Comparison of ENCODE assay signal across 13 cellular contexts in the genomic region with DNA sequence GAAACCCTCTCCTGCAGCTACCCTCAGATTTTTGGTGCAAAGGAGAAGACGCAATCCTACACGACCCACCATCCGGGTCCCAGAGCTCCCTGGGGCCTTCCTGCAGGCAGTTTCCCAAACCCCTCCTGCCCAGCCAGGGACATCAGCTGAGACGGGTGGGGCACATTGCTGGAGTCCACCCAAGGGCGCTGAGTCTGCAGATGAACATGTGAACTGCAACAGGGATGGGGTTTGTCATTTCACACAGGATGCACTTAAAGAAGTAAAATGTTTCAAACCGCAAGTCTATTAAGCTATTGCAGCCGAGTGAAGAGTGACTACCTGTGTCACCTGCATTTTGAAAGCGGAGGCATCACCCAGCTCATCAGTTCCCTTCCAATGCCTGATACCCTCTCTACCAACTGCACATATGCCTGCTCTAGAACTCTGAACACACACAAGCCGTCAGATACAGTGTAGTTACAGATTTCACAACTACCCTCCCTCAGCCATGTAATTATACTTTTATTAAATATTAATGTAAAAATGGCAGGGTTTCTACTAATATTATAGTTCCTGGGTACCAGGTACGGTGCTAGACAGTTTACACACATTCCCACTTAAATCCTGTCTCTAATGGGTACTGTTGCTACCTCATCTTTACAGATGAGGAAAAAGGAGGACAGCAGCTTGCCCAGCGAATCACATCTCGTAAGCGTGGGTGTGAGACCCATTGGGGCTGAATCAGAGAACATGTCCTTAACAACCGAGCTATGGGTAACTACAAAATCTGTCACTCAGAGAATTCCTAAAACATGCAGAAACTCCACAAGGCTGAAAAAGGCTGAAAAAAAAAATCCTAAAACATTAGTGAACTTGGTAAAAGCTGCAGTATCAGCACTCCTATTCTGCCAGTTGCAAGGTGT.
A peak's percentile ranks its signal among the peaks of the same experiment; 100 is the strongest.
DNase-seq lines count a peak whose midpoint lies in the region; ATAC-seq and TF ChIP-seq lines count a peak whose summit lies in the region.
"Had no signal": no experiment of that assay in that cellular context is flagged by ENCODE, and none has a peak within 500 bp of the region (broad histone marks: within the 10 kb centered on the region; RNA-seq: fewer than 3 reads in every experiment).

No MANE protein-coding gene starts in this region.

- peaks cover 3% of the 10 kb centered on the region for H3K36me3 Mint-ChIP-seq in effector memory CD8-positive, alpha-beta T cell (ENCODE audit: insufficient read depth)
- H3K36me3 Mint-ChIP-seq in activated naive CD8-positive, alpha-beta T cell treated with anti-CD3 and anti-CD28 coated beads for 36 hours: no peaks in the 10 kb centered on the region
- H3K36me3 Mint-ChIP-seq: IgD-negative memory B cell had no signal

- no peak overlapping the region for H3K4me3 ChIP-seq in upper lobe of right lung
- H3K4me3 ChIP-seq: testis had no signal

- H3K27me3 Mint-ChIP-seq in effector memory CD8-positive, alpha-beta T cell: peaks cover 5 to 63% of the 10 kb centered on the region in 2 donors
- H3K27me3 Mint-ChIP-seq in activated naive CD8-positive, alpha-beta T cell treated with anti-CD3 and anti-CD28 coated beads for 36 hours: peaks cover 7% of the 10 kb centered on the region

- no peak for TF ChIP-seq CTCF in upper lobe of right lung (IDR thresholded peaks at IDR 0.05)

- no peaks in the 10 kb centered on the region for H3K36me3 ChIP-seq in upper lobe of right lung
- H3K36me3 ChIP-seq: neutrophil had no signal

- no peaks in the 10 kb centered on the region for H3K9me3 ChIP-seq in upper lobe of right lung
- H3K9me3 ChIP-seq: neutrophil, testis had no signal

- intact Hi-C loops in upper lobe of right lung (cut with DNase I): no loop called here

- H3K4me3 Mint-ChIP-seq in effector memory CD8-positive, alpha-beta T cell: peak overlapping the region in 1 of 2 donors; percentile 24
- H3K4me3 Mint-ChIP-seq in activated naive CD8-positive, alpha-beta T cell treated with anti-CD3 and anti-CD28 coated beads for 36 hours: no peak overlapping the region
- H3K4me3 Mint-ChIP-seq: dendritic cell treated with granulocyte-macrophage colony-stimulating factor and Interleukin-4, amounts not matched to agents 40 ng/mL and 50 ng/mL, for 4 days; IgD-negative memory B cell had no signal

- DNase-seq in NCI-H748 (lab: John Stamatoyannopoulos, UW; ENCODE audit: unreplicated experiment): peak; percentile 25
- no peak for DNase-seq in NCI-H748 treated with DMSO at 0.1 percent for 48 hours (lab: John Stamatoyannopoulos, UW)
- no peak for DNase-seq in effector memory CD8-positive, alpha-beta T cell
- DNase-seq in kidney tubule cell (ENCODE audit: low spot score): peak; percentile 56
- DNase-seq in upper lobe of right lung: no peak
- DNase-seq in activated CD4-positive, CD25-positive, alpha-beta regulatory T cell (lab: John Stamatoyannopoulos, UW): no peak
- DNase-seq in activated naive CD8-positive, alpha-beta T cell treated with anti-CD3 and anti-CD28 coated beads for 36 hours: no peak
- DNase-seq: Calu3, testis had no signal

- no peak overlapping the region for H3K27ac Mint-ChIP-seq in effector memory CD8-positive, alpha-beta T cell
- no peak overlapping the region for H3K27ac Mint-ChIP-seq in activated naive CD8-positive, alpha-beta T cell treated with anti-CD3 and anti-CD28 coated beads for 36 hours
- H3K27ac Mint-ChIP-seq: dendritic cell treated with granulocyte-macrophage colony-stimulating factor and Interleukin-4, amounts not matched to agents 40 ng/mL and 50 ng/mL, for 4 days; IgD-negative memory B cell had no signal

- peaks cover 4 to 13% of the 10 kb centered on the region in 2 donors for H3K9me3 Mint-ChIP-seq in effector memory CD8-positive, alpha-beta T cell
- H3K9me3 Mint-ChIP-seq in activated naive CD8-positive, alpha-beta T cell treated with anti-CD3 and anti-CD28 coated beads for 36 hours: no peaks in the 10 kb centered on the region
- H3K9me3 Mint-ChIP-seq: dendritic cell treated with granulocyte-macrophage colony-stimulating factor and Interleukin-4, amounts not matched to agents 40 ng/mL and 50 ng/mL, for 4 days; IgD-negative memory B cell had no signal

- ATAC-seq in effector memory CD8-positive, alpha-beta T cell (replicated peaks): peak; percentile 46
- peak; percentile 16 for ATAC-seq in upper lobe of right lung
- ATAC-seq in GM19395 (IDR thresholded peaks at IDR 0.05; ENCODE audit: unreplicated experiment): no peak

- no peaks in the 10 kb centered on the region for H3K27me3 ChIP-seq in upper lobe of right lung
- H3K27me3 ChIP-seq: neutrophil, testis had no signal

- H3K27ac ChIP-seq in upper lobe of right lung: no peak overlapping the region
- H3K27ac ChIP-seq: neutrophil, testis had no signal

- peaks cover 5 to 11% of the 10 kb centered on the region in 2 donors for H3K4me1 Mint-ChIP-seq in effector memory CD8-positive, alpha-beta T cell (ENCODE audit: low read depth in 2 of 2)
- peaks cover 2% of the 10 kb centered on the region for H3K4me1 Mint-ChIP-seq in activated naive CD8-positive, alpha-beta T cell treated with anti-CD3 and anti-CD28 coated beads for 36 hours
- H3K4me1 Mint-ChIP-seq: IgD-negative memory B cell had no signal

- peaks cover 16% of the 10 kb centered on the region for H3K4me1 ChIP-seq in upper lobe of right lung
- H3K4me1 ChIP-seq: testis had no signal

Comparison
In these comparisons a context has a peak if more than half of its experiments do, and no peak if none do; other contexts are left out.
1. DNase-seq: peak in NCI-H748 (single experiment) and kidney tubule cell (single experiment); none in NCI-H748 treated with DMSO at 0.1 percent for 48 hours (single experiment), effector memory CD8-positive, alpha-beta T cell (0 of 3), upper lobe of right lung (single experiment), activated CD4-positive, CD25-positive, alpha-beta regulatory T cell (0 of 4) and activated naive CD8-positive, alpha-beta T cell treated with anti-CD3 and anti-CD28 coated beads for 36 hours (single experiment).